Comparison of ENCODE assay signal across 21 cellular contexts in genomic region chr3:40976241-40976640, GRCh38.
"Had no signal": no experiment of that assay in that cellular context is flagged by ENCODE, and none has a peak within 500 bp of the region (broad histone marks: within the 10 kb centered on the region; RNA-seq: fewer than 3 reads in every experiment).

No MANE protein-coding gene starts in this region.

- H3K27me3 ChIP-seq: ascending aorta, right lobe of liver, spleen, tibial artery had no signal

- H3K4me1 Mint-ChIP-seq: endodermal cell had no signal

- H3K9me3 ChIP-seq: ascending aorta, psoas muscle, right lobe of liver, spleen, tibial artery had no signal

- H3K27ac Mint-ChIP-seq: activated naive CD4-positive, alpha-beta T cell treated with anti-CD3 and anti-CD28 coated beads, Interleukin-2, amount 50 U/mL, for 24 hours; endodermal cell; nephron progenitor cell; stimulated activated memory B cell treated with anti-CD40 and anti-IgM and Interleukin-4, amounts not matched to agents 10 μg/mL and 1 μg/mL and 100 μg/mL, for 72 hours had no signal

- DNase-seq: activated CD4-positive, alpha-beta T cell treated with anti-CD3 and anti-CD28 coated beads, Interleukin-2, amount 50 U/mL, for 48 hours; activated gamma-delta T cell; endodermal cell; hypothalamus; left colon; midbrain; nephron progenitor cell; nucleus accumbens; psoas muscle; right lobe of liver; spleen; stimulated activated CD4-positive, alpha-beta T cell treated with anti-CD3 and anti-CD28 coated beads, Interleukin-4, amount 100 ng/mL, for 4 hours; substantia nigra; tibial artery; WERI-Rb-1 had no signal

- H3K9me3 Mint-ChIP-seq: activated naive CD4-positive, alpha-beta T cell treated with anti-CD3 and anti-CD28 coated beads, Interleukin-2, amount 50 U/mL, for 24 hours; endodermal cell; nephron progenitor cell had no signal

- FAIRE-seq: colon, urothelium cell line had no signal

- H3K4me1 ChIP-seq: psoas muscle had no signal

- H3K27ac ChIP-seq: ascending aorta, psoas muscle, WERI-Rb-1 had no signal

- H3K27me3 Mint-ChIP-seq: stimulated activated memory B cell treated with anti-CD40 and anti-IgM and Interleukin-4, amounts not matched to agents 10 μg/mL and 1 μg/mL and 100 μg/mL, for 72 hours had no signal

- ATAC-seq: left colon; psoas muscle; stimulated activated memory B cell treated with anti-CD40 and anti-IgM and Interleukin-4, amounts not matched to agents 10 μg/mL and 1 μg/mL and 100 μg/mL, for 72 hours had no signal

- H3K4me3 ChIP-seq: ascending aorta, lung, psoas muscle, right lobe of liver, spleen, tibial artery had no signal

- H3K36me3 ChIP-seq: ascending aorta, right lobe of liver, spleen, tibial artery, WERI-Rb-1 had no signal

- H3K4me3 Mint-ChIP-seq: activated naive CD4-positive, alpha-beta T cell treated with anti-CD3 and anti-CD28 coated beads, Interleukin-2, amount 50 U/mL, for 24 hours; endodermal cell; nephron progenitor cell; stimulated activated memory B cell treated with anti-CD40 and anti-IgM and Interleukin-4, amounts not matched to agents 10 μg/mL and 1 μg/mL and 100 μg/mL, for 72 hours had no signal
